ENCODE assay signal across 8 cellular contexts in the genomic region with DNA sequence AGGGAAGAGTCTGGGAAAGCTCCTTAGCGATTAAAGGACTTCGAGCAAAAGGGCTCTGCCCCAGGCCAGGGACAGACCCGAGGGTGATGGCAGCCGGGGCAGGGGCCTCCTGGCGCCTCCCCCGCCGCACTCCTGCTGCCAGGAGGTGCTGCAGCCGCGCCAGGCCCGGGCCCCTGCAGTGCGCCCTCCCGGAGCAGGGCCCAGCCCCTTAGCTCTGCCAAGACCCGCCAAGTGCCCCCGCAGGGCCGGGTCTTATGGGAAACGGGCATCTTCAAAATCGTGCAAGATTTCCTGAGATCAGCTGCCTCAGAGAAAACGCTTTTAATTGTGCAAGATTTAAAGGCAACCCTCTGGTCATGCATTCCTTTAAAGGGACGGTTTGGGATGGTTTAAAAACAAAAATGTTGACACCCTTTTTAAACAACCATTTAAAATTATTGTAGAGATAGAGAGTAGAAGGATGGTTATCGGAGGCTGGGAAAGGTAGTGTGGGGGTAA. TPM values are rescaled to one million over a fixed set of nuclear protein-coding genes. Genes with fewer than 3 reads are reported as not detected.
DNase-seq lines count a peak whose midpoint lies in the region; ATAC-seq and TF ChIP-seq lines count a peak whose summit lies in the region.

No MANE protein-coding gene starts in this region.

- CTCF ChIA-PET in CD8-positive, alpha-beta memory T cell (lab: Charles Lee), result interaction anchor here (0.9 to 2.3 kb wide), 11 partner anchors 10 to 1053 kb away, joined by 3 to 11 read pairs (median 3); partner anchors contain the start of gene PRXL2C

- peak overlapping the region; percentile 96 for H3K4me2 ChIP-seq in smooth muscle cell

- no peak for TF ChIP-seq CTCF in smooth muscle cell (IDR thresholded peaks at IDR 0.05; ENCODE audit: borderline replicate concordance, insufficient read depth, poor library complexity, severe bottlenecking)

- 8% methylated on average over 17 of the region's 20 CpGs for WGBS in smooth muscle cell (ENCODE audit: low lambda C conversion rate)

- H3F3A ChIP-seq in smooth muscle cell (ENCODE audit: low read depth), result no peaks in the 10 kb centered on the region

- H3K4me1 ChIP-seq in CD8-positive, alpha-beta memory T cell (ENCODE audit: insufficient read depth, low read length), result peaks cover 20% of the 10 kb centered on the region
- H3K4me1 ChIP-seq in iPS-15b (ENCODE audit: control insufficient read depth, insufficient read depth, low read length) (peaks cover 8% of the 10 kb centered on the region), smooth muscle cell (ENCODE audit: low read depth) (peaks cover 9% of the 10 kb centered on the region)

- H3K27me3 Mint-ChIP-seq in CD8-positive, alpha-beta memory T cell, result peaks cover 0 to 3% of the 10 kb centered on the region in 2 donors
- H3K27me3 Mint-ChIP-seq in activated naive CD8-positive, alpha-beta T cell treated with anti-CD3 and anti-CD28 coated beads, Interleukin-2, amount 10 ng/mL, durations not matched to agents 7 days and 5 days, result peaks cover 30% of the 10 kb centered on the region

- H3K27ac ChIP-seq in CD8-positive, alpha-beta memory T cell (ENCODE audit: low read depth, low read length), result peak overlapping the region; percentile 84
- peak overlapping the region; percentile 29 for H3K27ac ChIP-seq in smooth muscle cell (ENCODE audit: low read depth)

- H3K4me1 Mint-ChIP-seq in CD8-positive, alpha-beta memory T cell, result peaks cover 28 to 36% (median 31%) of the 10 kb centered on the region in 3 donors
- H3K4me1 Mint-ChIP-seq in activated naive CD8-positive, alpha-beta T cell treated with anti-CD3 and anti-CD28 coated beads, Interleukin-2, amount 10 ng/mL, durations not matched to agents 7 days and 5 days, result peaks cover 10% of the 10 kb centered on the region

- peaks cover 0 to 15% (median 6%) of the 10 kb centered on the region in 3 donors for H3K36me3 Mint-ChIP-seq in CD8-positive, alpha-beta memory T cell
- no peaks in the 10 kb centered on the region for H3K36me3 Mint-ChIP-seq in activated naive CD8-positive, alpha-beta T cell treated with anti-CD3 and anti-CD28 coated beads, Interleukin-2, amount 10 ng/mL, durations not matched to agents 7 days and 5 days

- H3K9ac ChIP-seq in iPS-15b (ENCODE audit: low read depth, low read length), result peak overlapping the region; percentile 39
- peak overlapping the region; percentile 53 for H3K9ac ChIP-seq in smooth muscle cell (ENCODE audit: low read depth)

- no peaks in the 10 kb centered on the region for H3K79me2 ChIP-seq in smooth muscle cell (ENCODE audit: low read depth)

- H3K27ac Mint-ChIP-seq in CD8-positive, alpha-beta memory T cell, result peak overlapping the region; percentile 63 to 95 (median 85)
- peak overlapping the region; percentile 21 for H3K27ac Mint-ChIP-seq in activated naive CD8-positive, alpha-beta T cell treated with anti-CD3 and anti-CD28 coated beads, Interleukin-2, amount 10 ng/mL, durations not matched to agents 7 days and 5 days

- ATAC-seq in GM19452 (IDR thresholded peaks at IDR 0.05; ENCODE audit: unreplicated experiment) (peak; percentile 58), HG03520 (IDR thresholded peaks at IDR 0.05; ENCODE audit: unreplicated experiment) (peak; percentile 36)
- ATAC-seq in activated naive CD8-positive, alpha-beta T cell treated with anti-CD3 and anti-CD28 coated beads, Interleukin-2, amount 10 ng/mL, durations not matched to agents 7 days and 5 days (ENCODE audit: low read depth), result peak; percentile 63

- H3K4me3 ChIP-seq in CD8-positive, alpha-beta memory T cell (ENCODE audit: low read length), result peak overlapping the region; percentile 82
- H3K4me3 ChIP-seq in iPS-15b (ENCODE audit: low read depth, low read length), result peak overlapping the region; percentile 76
- H3K4me3 ChIP-seq in smooth muscle cell, result peak overlapping the region; percentile 87

- peaks cover 55% of the 10 kb centered on the region for H4K20me1 ChIP-seq in smooth muscle cell (ENCODE audit: low read depth)

- H2AFZ ChIP-seq in smooth muscle cell (ENCODE audit: low read depth), result peak overlapping the region; percentile 87

- H3K9me3 ChIP-seq in CD8-positive, alpha-beta memory T cell (ENCODE audit: low read length), result no peaks in the 10 kb centered on the region
- H3K9me3 ChIP-seq in iPS-15b (ENCODE audit: control insufficient read depth, insufficient read depth, low read length) (no peaks in the 10 kb centered on the region), smooth muscle cell (replicated peaks; ENCODE audit: low read depth) (no peaks in the 10 kb centered on the region)

- no peaks in the 10 kb centered on the region for H3K36me3 ChIP-seq in CD8-positive, alpha-beta memory T cell (ENCODE audit: insufficient read depth, low read length)
- H3K36me3 ChIP-seq in iPS-15b (ENCODE audit: control insufficient read depth, insufficient read depth, low read length) (no peaks in the 10 kb centered on the region), smooth muscle cell (ENCODE audit: low read depth) (no peaks in the 10 kb centered on the region)

- H3K9me3 Mint-ChIP-seq in CD8-positive, alpha-beta memory T cell, result no peaks in the 10 kb centered on the region
- H3K9me3 Mint-ChIP-seq in activated naive CD8-positive, alpha-beta T cell treated with anti-CD3 and anti-CD28 coated beads, Interleukin-2, amount 10 ng/mL, durations not matched to agents 7 days and 5 days, result no peaks in the 10 kb centered on the region

- no peak for DNase-seq in CD8-positive, alpha-beta memory T cell
- DNase-seq in activated naive CD8-positive, alpha-beta T cell treated with anti-CD3 and anti-CD28 coated beads, Interleukin-2, amount 10 ng/mL, durations not matched to agents 7 days and 5 days, result no peak
- DNase-seq in smooth muscle cell (lab: John Stamatoyannopoulos, UW; ENCODE audit: unreplicated experiment), result no peak
- no peak for DNase-seq in NCI-H1092 treated with DMSO at 0.1 percent for 48 hours (lab: John Stamatoyannopoulos, UW)
- DNase-seq in COLO668 (lab: John Stamatoyannopoulos, UW; ENCODE audit: unreplicated experiment), result no peak

- no peaks in the 10 kb centered on the region for H3K27me3 ChIP-seq in CD8-positive, alpha-beta memory T cell (ENCODE audit: insufficient read depth, low read length, poor library complexity, severe bottlenecking)
- H3K27me3 ChIP-seq in iPS-15b (ENCODE audit: control insufficient read depth, insufficient read depth, low read length) (no peaks in the 10 kb centered on the region), smooth muscle cell (ENCODE audit: low read depth) (peaks cover 7% of the 10 kb centered on the region)

- H3K4me3 Mint-ChIP-seq in CD8-positive, alpha-beta memory T cell, result peak overlapping the region; percentile 88 to 93 (median 91)
- H3K4me3 Mint-ChIP-seq in activated naive CD8-positive, alpha-beta T cell treated with anti-CD3 and anti-CD28 coated beads, Interleukin-2, amount 10 ng/mL, durations not matched to agents 7 days and 5 days, result peak overlapping the region; percentile 81

- POLR2A ChIA-PET in CD8-positive, alpha-beta memory T cell (lab: Charles Lee), result interaction anchor here (0.9 to 2.0 kb wide), 4 partner anchors 88 to 154 kb away, joined by 3 to 22 read pairs (median 6); partner anchors contain the start of genes HABP4 and PRXL2C
- POLR2A ChIA-PET in activated naive CD8-positive, alpha-beta T cell treated with anti-CD3 and anti-CD28 coated beads, Interleukin-2, amount 10 ng/mL, durations not matched to agents 7 days and 5 days (lab: Charles Lee), result interaction anchor here (1.4 kb wide), 1 partner anchor 168 kb away, joined by 5 read pairs; no protein-coding TSS in a partner anchor

RNA-seq across cellular contexts. Expression of gene CDC14B, which starts 52.4 kb away (rescaled TPM):
- 1 to 10 TPM; 4.6 to 6.3 TPM for total RNA-seq in CD8-positive, alpha-beta memory T cell
- polyA plus RNA-seq in CD8-positive, alpha-beta memory T cell, result 8.2 TPM
- total RNA-seq in activated naive CD8-positive, alpha-beta T cell treated with anti-CD3 and anti-CD28 coated beads, Interleukin-2, amount 10 ng/mL, durations not matched to agents 7 days and 5 days, result 1 to 10 TPM; 4.9 to 6.4 TPM
- total RNA-seq in smooth muscle cell, result 16.0 and 24.6 TPM in 2 replicates
- polyA plus RNA-seq in smooth muscle cell, result 5.7 and 9.0 TPM in 2 replicates
